Comparison of ENCODE assay signal across 8 cellular contexts in genomic region chr20:18466894-18467678, GRCh38. TPM values are rescaled to one million over a fixed set of nuclear protein-coding genes. Genes with fewer than 3 reads are reported as not detected.
DNase-seq lines count a peak whose midpoint lies in the region; ATAC-seq and TF ChIP-seq lines count a peak whose summit lies in the region.

TSS of gene DZANK1 (minus strand) at chr20:18467030. CDS start at chr20:18465358, 1,672 bp downstream.
TSS of gene POLR3F (plus strand) at chr20:18467390. CDS start at chr20:18467507, 117 bp downstream.

- intact Hi-C loops in left ventricle myocardium inferior (cut with micrococcal nuclease) (no loop called here), posterior vena cava (cut with DNase I) (no loop called here), upper lobe of right lung (cut with DNase I) (no loop called here)

- no peaks in the 10 kb centered on the region for H3K9me3 Mint-ChIP-seq in T-helper 1 cell treated with Interleukin-12 subunit alpha and Interleukin-12 subunit beta and Interleukin-4 antibody, amounts not matched to agents 30 μg/mL and 1 μg/mL, for 36 hours

- peak within 1 kb of the TSS; percentile 99 for H3K4me3 Mint-ChIP-seq in T-helper 1 cell treated with Interleukin-12 subunit alpha and Interleukin-12 subunit beta and Interleukin-4 antibody, amounts not matched to agents 30 μg/mL and 1 μg/mL, for 36 hours

- DNase-seq in NCI-H1694 (lab: John Stamatoyannopoulos, UW) = peak; percentile 88
- peak; percentile 67 to 99 (median 95) for DNase-seq in amygdala (lab: John Stamatoyannopoulos, UW)
- peak; percentile 97 for DNase-seq in left ventricle myocardium inferior
- peak; percentile 98 for DNase-seq in posterior vena cava (ENCODE audit: low spot score)
- DNase-seq in upper lobe of right lung = peak; percentile 98

- peaks cover 13% of the 10 kb centered on the region for H3K4me1 Mint-ChIP-seq in T-helper 1 cell treated with Interleukin-12 subunit alpha and Interleukin-12 subunit beta and Interleukin-4 antibody, amounts not matched to agents 30 μg/mL and 1 μg/mL, for 36 hours (ENCODE audit: low read depth)

- H3K27ac ChIP-seq in left ventricle myocardium inferior (replicated peaks) (peak within 1 kb of the TSS; percentile 92), upper lobe of right lung (peak within 1 kb of the TSS; percentile 93)

- H3K9me3 ChIP-seq in left ventricle myocardium inferior (replicated peaks) (no peaks in the 10 kb centered on the region), upper lobe of right lung (no peaks in the 10 kb centered on the region)

- peaks cover 27% of the 10 kb centered on the region for H3K36me3 ChIP-seq in left ventricle myocardium inferior
- peaks cover 11% of the 10 kb centered on the region for H3K36me3 ChIP-seq in upper lobe of right lung

- no peaks in the 10 kb centered on the region for H3K27me3 Mint-ChIP-seq in T-helper 1 cell treated with Interleukin-12 subunit alpha and Interleukin-12 subunit beta and Interleukin-4 antibody, amounts not matched to agents 30 μg/mL and 1 μg/mL, for 36 hours (ENCODE audit: low read depth)

- peak within 1 kb of the TSS; percentile 93 for H3K27ac Mint-ChIP-seq in T-helper 1 cell treated with Interleukin-12 subunit alpha and Interleukin-12 subunit beta and Interleukin-4 antibody, amounts not matched to agents 30 μg/mL and 1 μg/mL, for 36 hours

- TF ChIP-seq CTCF in left ventricle myocardium inferior (IDR thresholded peaks at IDR 0.05; ENCODE audit: borderline replicate concordance) (no peak), upper lobe of right lung (IDR thresholded peaks at IDR 0.05) (no peak)

- H3K27me3 ChIP-seq in left ventricle myocardium inferior (ENCODE audit: low read depth) = no peaks in the 10 kb centered on the region
- H3K27me3 ChIP-seq in upper lobe of right lung = no peaks in the 10 kb centered on the region

- ATAC-seq in GM18498 (IDR thresholded peaks at IDR 0.05; ENCODE audit: unreplicated experiment) (peak; percentile 99), HG02885 (IDR thresholded peaks at IDR 0.05; ENCODE audit: poor library complexity, unreplicated experiment) (peak; percentile 99), upper lobe of right lung (peak; percentile 100)

- H3K4me1 ChIP-seq in left ventricle myocardium inferior (peaks cover 25% of the 10 kb centered on the region), upper lobe of right lung (peaks cover 16% of the 10 kb centered on the region)

- H3K4me3 ChIP-seq in left ventricle myocardium inferior (peak within 1 kb of the TSS; percentile 82), upper lobe of right lung (peak within 1 kb of the TSS; percentile 84)

- H3K36me3 Mint-ChIP-seq in T-helper 1 cell treated with Interleukin-12 subunit alpha and Interleukin-12 subunit beta and Interleukin-4 antibody, amounts not matched to agents 30 μg/mL and 1 μg/mL, for 36 hours (ENCODE audit: low read depth) = peaks cover 5% of the 10 kb centered on the region

RNA-seq across cellular contexts. Expression of gene DZANK1, which starts in this region (rescaled TPM):
- 0.60 TPM for total RNA-seq in left ventricle myocardium inferior
- total RNA-seq in posterior vena cava = 1 to 10 TPM; 1.7 to 1.9 TPM
- 2.7 TPM for total RNA-seq in upper lobe of right lung

RNA-seq across cellular contexts. Expression of gene POLR3F, which starts in this region (rescaled TPM):
- total RNA-seq in left ventricle myocardium inferior (8.4 TPM), posterior vena cava (10 to 100 TPM in 1 of 2 donors, 1 to 10 TPM in 1; 9.2 to 10.3 TPM), upper lobe of right lung (7.2 TPM)

Comparison
In these comparisons a context has a peak if more than half of its experiments do, and no peak if none do; other contexts are left out.
1. Peak in every context shown above with its lines: DNase-seq, ATAC-seq, H3K4me3 ChIP-seq and H3K27ac ChIP-seq.